Comparison of ENCODE assay signal across 22 cellular contexts in the genomic region with DNA sequence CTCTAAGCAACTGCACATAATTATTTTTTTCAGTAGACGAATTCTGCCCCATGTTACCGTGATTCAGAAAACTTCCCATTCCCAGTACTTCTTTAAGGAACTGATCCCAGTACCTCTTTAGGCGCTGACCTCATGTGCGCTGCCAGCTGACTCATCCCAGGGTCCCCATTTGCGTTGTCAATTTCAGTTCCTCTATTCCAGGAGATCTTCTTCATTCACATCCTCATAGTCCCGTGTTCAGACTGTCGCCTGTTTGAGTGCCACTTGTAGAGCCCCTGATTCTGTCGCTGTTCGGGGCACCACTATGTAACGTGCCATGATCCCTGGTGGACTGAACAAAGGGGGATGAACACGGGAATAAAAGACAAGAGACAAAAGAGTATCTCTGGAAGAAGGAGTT. TPM values are rescaled to one million over a fixed set of nuclear protein-coding genes. Genes with fewer than 3 reads are reported as not detected.
DNase-seq lines count a peak whose midpoint lies in the region; ATAC-seq, FAIRE-seq and TF ChIP-seq lines count a peak whose summit lies in the region.
"Had no signal": no experiment of that assay in that cellular context is flagged by ENCODE, and none has a peak within 500 bp of the region (broad histone marks: within the 10 kb centered on the region; RNA-seq: fewer than 3 reads in every experiment).

No MANE protein-coding gene starts in this region.

- ATAC-seq in right cardiac atrium: peak in 1 of 2 donors; percentile 10
- ATAC-seq: natural killer cell; stimulated activated naive CD8-positive, alpha-beta T cell treated with anti-CD3 and anti-CD28 coated beads, Interleukin-15, Interleukin-2, amounts not matched to agents 100 U/mL and 50 U/mL, for 24 hours had no signal

- intact Hi-C loops in adrenal gland (cut with DNase I) (no loop called here), right cardiac atrium (cut with DNase I) (loop anchor here in 1 of 4 donors (10.0 kb wide), 1 partner anchor 337 kb away; the partner anchor contains the start of gene CEACAM18)

- H4K20me1 ChIP-seq in Karpas-422 (ENCODE audit: insufficient read depth, low read depth, low read length): no peaks in the 10 kb centered on the region

- WGBS in adrenal gland, 4 donors: 67 to 88% (median 76%) methylated on average over 11 of the region's 11 CpGs
- 85% methylated on average over 11 of the region's 11 CpGs for WGBS in right cardiac atrium

- no peak for TF ChIP-seq CTCF in adrenal gland (IDR thresholded peaks at IDR 0.05)

- TF ChIP-seq POLR2A in adrenal gland (IDR thresholded peaks at IDR 0.05): no peak

- H3K4me2 ChIP-seq in Karpas-422 (ENCODE audit: low read depth, low read length, poor library complexity, severe bottlenecking): no peak overlapping the region

- H3K9ac ChIP-seq in Karpas-422 (ENCODE audit: low read length): no peak overlapping the region

- H3K4me1 ChIP-seq in Karpas-422 (ENCODE audit: low read length): 0 out of 2 replicates have a peak, but pooled peaks cover 4% of the 10 kb centered on the region
- H3K4me1 ChIP-seq in adrenal gland (replicated peaks in 1 of 2): peaks cover 0 to 10% of the 10 kb centered on the region in 2 donors
- no peaks in the 10 kb centered on the region for H3K4me1 ChIP-seq in right cardiac atrium (ENCODE audit: control insufficient read depth, insufficient read depth, low read length)
- H3K4me1 ChIP-seq: uterus had no signal

- H3K9me2 ChIP-seq in Karpas-422 (replicated peaks; ENCODE audit: insufficient read depth, low read length): no peaks in the 10 kb centered on the region

- H3K4me3 ChIP-seq in Karpas-422 (ENCODE audit: low read length) (no peak overlapping the region), adrenal gland (no peak overlapping the region), right cardiac atrium (ENCODE audit: low read length) (no peak overlapping the region), skin epidermis (no peak overlapping the region)
- H3K4me3 ChIP-seq: lung, MG63, uterus had no signal

- H3K9me3 ChIP-seq in Karpas-422 (ENCODE audit: low read length) (no peaks in the 10 kb centered on the region), adrenal gland (replicated peaks in 1 of 3) (no peaks in the 10 kb centered on the region), right cardiac atrium (ENCODE audit: control insufficient read depth, low read length) (no peaks in the 10 kb centered on the region)
- H3K9me3 ChIP-seq: MG63, uterus had no signal

- H3K36me3 ChIP-seq in Karpas-422 (ENCODE audit: insufficient read depth, low read length) (no peaks in the 10 kb centered on the region), adrenal gland (replicated peaks in 1 of 2) (no peaks in the 10 kb centered on the region)
- H3K36me3 ChIP-seq: MG63, uterus had no signal

- no peak for FAIRE-seq in frontal cortex (lab: Jason Lieb, UNC)

- no peaks in the 10 kb centered on the region for H3K27me3 ChIP-seq in Karpas-422 (ENCODE audit: low read length)
- no peaks in the 10 kb centered on the region for H3K27me3 ChIP-seq in adrenal gland
- H3K27me3 ChIP-seq in right cardiac atrium (ENCODE audit: control insufficient read depth, insufficient read depth): no peaks in the 10 kb centered on the region
- H3K27me3 ChIP-seq: MG63, uterus had no signal

- no peaks in the 10 kb centered on the region for H3K79me2 ChIP-seq in Karpas-422 (ENCODE audit: low read length)

- no peak overlapping the region for H3K27ac ChIP-seq in Karpas-422 (ENCODE audit: low read length)
- H3K27ac ChIP-seq in adrenal gland: peak overlapping the region in 3 of 5 donors; percentile 53 to 74 (median 56)
- no peak overlapping the region for H3K27ac ChIP-seq in right cardiac atrium (ENCODE audit: low read length)
- H3K27ac ChIP-seq in skin epidermis: peak overlapping the region in 13 of 21 experiments; percentile 17 to 70 (median 51)
- H3K27ac ChIP-seq: uterus had no signal

- DNase-seq in Karpas-422: peak; percentile 51
- peak in 6 of 7 donors; percentile 35 to 72 (median 46) for DNase-seq in adrenal gland
- DNase-seq in right cardiac atrium: peak in 2 of 3 donors; percentile 66 to 73
- DNase-seq in NCI-H1048 (lab: John Stamatoyannopoulos, UW): no peak
- DNase-seq in frontal cortex (ENCODE audit: low spot score in 2 of 2): no peak
- DNase-seq in HUDEP-2 (lab: John Stamatoyannopoulos, UW; ENCODE audit: unreplicated experiment in 76 of 76): no peak
- DNase-seq in stimulated activated CD8-positive, alpha-beta memory T cell treated with anti-CD3 and anti-CD28 coated beads, Interleukin-4, amount 100 ng/mL, for 48 hours: no peak
- DNase-seq: activated CD4-positive, alpha-beta T cell treated with anti-CD3 and anti-CD28 coated beads for 48 hours; activated naive CD4-positive, alpha-beta T cell; MG63; natural killer cell; NCI-H2081; NCI-H524 treated with DMSO at 0.1 percent for 48 hours; stimulated activated naive CD8-positive, alpha-beta T cell treated with anti-CD3 and anti-CD28 coated beads, Interleukin-15, Interleukin-2, amounts not matched to agents 100 U/mL and 50 U/mL, for 24 hours; T-helper 9 cell; uterus had no signal

- H2AFZ ChIP-seq in Karpas-422 (ENCODE audit: low read length): no peak overlapping the region

RNA-seq across cellular contexts. Expression of gene FPR3, which starts 16.4 kb away (rescaled TPM):
- not detected in 2 replicates for total RNA-seq in Karpas-422 (2014; rRNA removed; shearing (Covaris generic); ENCODE audit: low replicate concordance)
- total RNA-seq in adrenal gland (10 to 100 TPM in 7 of 8 donors, 1 to 10 TPM in 1; 5.0 to 33.8 (median 24.6) TPM), right cardiac atrium (10 to 100 TPM in 1 of 4 donors, 1 to 10 TPM in 3; 4.2 to 11.8 (median 7.8) TPM), frontal cortex (under 0.01 TPM)
- polyA plus RNA-seq in adrenal gland (10 to 100 TPM in 1 of 3 donors, 1 to 10 TPM in 2; 4.3 to 16.1 (median 5.1) TPM), right cardiac atrium (1.6 TPM)
- total RNA-seq: Daoy, fibroblast of villous mesenchyme, pulmonary artery endothelial cell had no signal
- polyA plus RNA-seq: AG04450 had no signal

RNA-seq across cellular contexts. Expression of gene FPR2, which starts 50.4 kb away (rescaled TPM):
- total RNA-seq in Karpas-422 (2014; rRNA removed; shearing (Covaris generic); ENCODE audit: low replicate concordance): 0.58 and 7.9 TPM in 2 replicates
- total RNA-seq in adrenal gland (1 to 10 TPM in 6 of 8 donors, under 1 TPM in 1, not detected in 1; 0.50 to 5.5 (median 3.2) TPM), right cardiac atrium (1 to 10 TPM in 2 of 4 donors, under 1 TPM in 2; 0.42 to 1.4 (median 1.0) TPM), frontal cortex (0.41 TPM)
- polyA plus RNA-seq in adrenal gland (under 1 TPM; 0.24 to 0.97 (median 0.27) TPM), right cardiac atrium (0.09 TPM)
- total RNA-seq: Daoy, fibroblast of villous mesenchyme, pulmonary artery endothelial cell had no signal
- polyA plus RNA-seq: AG04450 had no signal

RNA-seq across cellular contexts. Expression of gene FPR1, which starts 59.7 kb away (rescaled TPM):
- 5.8 and 14.8 TPM in 2 replicates for total RNA-seq in Karpas-422 (2014; rRNA removed; shearing (Covaris generic); ENCODE audit: low replicate concordance)
- total RNA-seq in adrenal gland (10 to 100 TPM in 6 of 8 donors, 1 to 10 TPM in 1, under 1 TPM in 1; 0.85 to 31.1 (median 20.4) TPM), right cardiac atrium (10 to 100 TPM in 1 of 4 donors, 1 to 10 TPM in 3; 3.6 to 15.1 (median 7.0) TPM), frontal cortex (4.5 TPM)
- polyA plus RNA-seq in adrenal gland (10 to 100 TPM in 1 of 3 donors, 1 to 10 TPM in 2; 1.6 to 13.0 (median 2.3) TPM), right cardiac atrium (0.97 TPM)
- total RNA-seq: fibroblast of villous mesenchyme, pulmonary artery endothelial cell had no signal
- polyA plus RNA-seq: AG04450 had no signal

Comparison
In these comparisons a context has a peak if more than half of its experiments do, and no peak if none do; other contexts are left out.
1. DNase-seq: peak in Karpas-422 (single experiment), adrenal gland (6 of 7) and right cardiac atrium (2 of 3); none in NCI-H1048 (single experiment), frontal cortex (0 of 2), HUDEP-2 (0 of 76) and stimulated activated CD8-positive, alpha-beta memory T cell treated with anti-CD3 and anti-CD28 coated beads, Interleukin-4, amount 100 ng/mL, for 48 hours (single experiment).
2. H3K27ac ChIP-seq: peak in adrenal gland (3 of 5) and skin epidermis (13 of 21); none in Karpas-422 (single experiment) and right cardiac atrium (single experiment).